ENCODE assay signal across 20 cellular contexts in genomic region chr2:137925599-137925998, GRCh38. TPM values are rescaled to one million over a fixed set of nuclear protein-coding genes. Genes with fewer than 3 reads are reported as not detected.
DNase-seq lines count a peak whose midpoint lies in the region; ATAC-seq and TF ChIP-seq lines count a peak whose summit lies in the region.
"Had no signal": no experiment of that assay in that cellular context is flagged by ENCODE, and none has a peak within 500 bp of the region (broad histone marks: within the 10 kb centered on the region; RNA-seq: fewer than 3 reads in every experiment).

No MANE protein-coding gene starts in this region.

- intact Hi-C loops in cardiac septum (cut with DNase I): no loop called here

- no peaks in the 10 kb centered on the region for H3K9me3 ChIP-seq in SJSA1 (replicated peaks)
- H3K9me3 ChIP-seq: BLaER1 treated with 17β-estradiol and CSF1 and Interleukin-3, amounts not matched to agents 10 nM and 100 nM had no signal

- no peak overlapping the region for H3K4me3 ChIP-seq in SJSA1
- no peak overlapping the region for H3K4me3 ChIP-seq in choroid plexus epithelial cell (ENCODE audit: low read depth, low read length)
- no peak overlapping the region for H3K4me3 ChIP-seq in retinal pigment epithelial cell (ENCODE audit: low read length)
- H3K4me3 ChIP-seq: BLaER1 treated with 17β-estradiol and CSF1 and Interleukin-3, amounts not matched to agents 10 nM and 100 nM; GM12878; GM23338 had no signal

- ATAC-seq in GM19328 (IDR thresholded peaks at IDR 0.05; ENCODE audit: unreplicated experiment): no peak
- ATAC-seq: CD8-positive, alpha-beta T cell; GM12878; GM23338 had no signal

- DNase-seq in ELR (ENCODE audit: low read depth): peak; percentile 21
- DNase-seq in SJSA1 (ENCODE audit: low read depth in 1 of 2, low spot score in 2 of 2): peak in 1 of 2 experiments; percentile 56
- peak; percentile 21 for DNase-seq in choroid plexus epithelial cell (ENCODE audit: low read depth)
- DNase-seq in retinal pigment epithelial cell (ENCODE audit: low read depth): peak; percentile 28
- no peak for DNase-seq in cardiac septum (ENCODE audit: low spot score)
- no peak for DNase-seq in NCI-H2227 treated with DMSO at 0.1 percent for 48 hours (lab: John Stamatoyannopoulos, UW)
- DNase-seq: 8988T; Calu3; CD8-positive, alpha-beta T cell; DMS79 treated with DMSO at 0.1 percent for 48 hours; HCEC 1CT; HFFc6 had no signal

- no peaks in the 10 kb centered on the region for H3K27me3 ChIP-seq in SJSA1 (replicated peaks)
- H3K27me3 ChIP-seq: BLaER1 treated with 17β-estradiol and CSF1 and Interleukin-3, amounts not matched to agents 10 nM and 100 nM had no signal

- peak overlapping the region; percentile 54 for H3K27ac ChIP-seq in SJSA1
- H3K27ac ChIP-seq: BLaER1 treated with 17β-estradiol and CSF1 and Interleukin-3, amounts not matched to agents 10 nM and 100 nM; HL-60 had no signal

- H3K36me3 ChIP-seq in SJSA1: no peaks in the 10 kb centered on the region
- H3K36me3 ChIP-seq: BLaER1 treated with 17β-estradiol and CSF1 and Interleukin-3, amounts not matched to agents 10 nM and 100 nM had no signal

- TF ChIP-seq CTCF in choroid plexus epithelial cell (conservative IDR thresholded peaks at IDR 0.05; ENCODE audit: low read depth, low read length) (no peak), retinal pigment epithelial cell (conservative IDR thresholded peaks at IDR 0.05; ENCODE audit: low read depth, low read length) (no peak)

- peaks cover 60% of the 10 kb centered on the region for H3K4me1 ChIP-seq in SJSA1 (replicated peaks)

RNA-seq across cellular contexts. Expression of gene HNMT, which starts 38.7 kb away (rescaled TPM):
- total RNA-seq in SJSA1 (2014; rRNA removed; shearing (Covaris generic)): 47.6 and 65.8 TPM in 2 replicates
- total RNA-seq in cardiac septum: 11.8 TPM
- total RNA-seq: B cell; CD8-positive, alpha-beta T cell; G401; GM12878; HT1080 had no signal

Comparison
In these comparisons a context has a peak if more than half of its experiments do, and no peak if none do; other contexts are left out.
1. DNase-seq: peak in ELR (single experiment), choroid plexus epithelial cell (single experiment) and retinal pigment epithelial cell (single experiment); none in cardiac septum (single experiment) and NCI-H2227 treated with DMSO at 0.1 percent for 48 hours (single experiment).